In the genomic region with DNA sequence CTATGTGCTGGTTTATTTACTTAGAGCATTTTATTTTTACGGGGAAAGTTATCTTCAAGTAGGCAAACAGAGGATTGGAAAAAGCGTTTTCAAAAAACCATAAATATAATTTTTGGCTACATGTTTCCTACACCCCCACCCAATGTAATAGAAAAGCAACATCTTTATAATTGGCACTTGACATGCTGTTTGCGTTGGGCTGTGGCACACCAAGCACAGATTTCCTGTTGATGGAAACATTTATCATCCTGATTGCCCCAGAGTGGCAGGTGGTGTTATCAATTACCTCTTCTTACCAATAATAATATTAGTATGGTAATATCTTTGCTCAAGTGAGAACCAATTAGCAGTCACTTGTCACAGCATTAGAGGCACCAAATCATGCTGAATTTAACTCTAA, we compare ENCODE assay signal across 15 cellular contexts. TPM values are rescaled to one million over a fixed set of nuclear protein-coding genes. Genes with fewer than 3 reads are reported as not detected.
"Had no signal": no experiment of that assay in that cellular context is flagged by ENCODE, and none has a peak within 500 bp of the region (broad histone marks: within the 10 kb centered on the region; RNA-seq: fewer than 3 reads in every experiment).

No MANE protein-coding gene starts in this region.

- H3K9me3 ChIP-seq: left ventricle myocardium inferior, mucosa of descending colon, right atrium auricular region had no signal

- ATAC-seq: activated T-helper 17 cell treated with anti-CD3 and anti-CD28 coated beads, Interleukin-2, amount 50 U/mL, for 72 hours; mucosa of descending colon; naive thymus-derived CD4-positive, alpha-beta T cell; stimulated activated memory B cell treated with anti-CD40 and anti-IgM and Interleukin-4, amounts not matched to agents 10 μg/mL and 1 μg/mL and 100 μg/mL, for 72 hours had no signal

- DNase-seq: activated CD4-positive, CD25-positive, alpha-beta regulatory T cell treated with anti-CD3 and anti-CD28 coated beads, Interleukin-2, amount 50 U/mL, for 72 hours; activated naive CD4-positive, alpha-beta T cell treated with anti-CD3 and anti-CD28 coated beads, Interleukin-2, amount 50 U/mL, for 16 hours; dermis blood vessel endothelial cell; left ventricle myocardium inferior; mucosa of descending colon; naive thymus-derived CD4-positive, alpha-beta T cell; stimulated activated CD4-positive, alpha-beta T cell treated with anti-CD3 and anti-CD28 coated beads, Interleukin-2, amount 100 ng/mL, for 48 hours; T1000 had no signal

- H3K27ac ChIP-seq: hepatocyte, left ventricle myocardium inferior, right atrium auricular region had no signal

- H3K4me3 Mint-ChIP-seq: stimulated activated memory B cell treated with anti-CD40 and anti-IgM and Interleukin-4, amounts not matched to agents 10 μg/mL and 1 μg/mL and 100 μg/mL, for 72 hours had no signal

- H3K4me3 ChIP-seq: hepatocyte, left ventricle myocardium inferior, mucosa of descending colon, right atrium auricular region had no signal

- H3K27ac Mint-ChIP-seq: activated T-helper 17 cell treated with anti-CD3 and anti-CD28 coated beads, Interleukin-2, amount 50 U/mL, for 72 hours; stimulated activated memory B cell treated with anti-CD40 and anti-IgM and Interleukin-4, amounts not matched to agents 10 μg/mL and 1 μg/mL and 100 μg/mL, for 72 hours had no signal

- H3K9me3 Mint-ChIP-seq: activated T-helper 17 cell treated with anti-CD3 and anti-CD28 coated beads, Interleukin-2, amount 50 U/mL, for 72 hours had no signal

- H3K36me3 ChIP-seq: left ventricle myocardium inferior, right atrium auricular region had no signal

- H3K79me2 ChIP-seq: hepatocyte had no signal

- H3K4me2 ChIP-seq: hepatocyte had no signal

- H3K36me3 Mint-ChIP-seq: stimulated activated memory B cell treated with anti-CD40 and anti-IgM and Interleukin-4, amounts not matched to agents 10 μg/mL and 1 μg/mL and 100 μg/mL, for 72 hours had no signal

- H2AFZ ChIP-seq: hepatocyte had no signal

RNA-seq across cellular contexts. Expression of gene SALL3, which starts 3.9 kb away (rescaled TPM):
- total RNA-seq: activated T-helper 17 cell treated with anti-CD3 and anti-CD28 coated beads, Interleukin-2, amount 50 U/mL, for 72 hours; chondrocyte; mucosa of descending colon; naive thymus-derived CD4-positive, alpha-beta T cell; posterior vena cava; skeletal muscle tissue had no signal
